8 cellular contexts compared by ENCODE assay signal in the genomic region with DNA sequence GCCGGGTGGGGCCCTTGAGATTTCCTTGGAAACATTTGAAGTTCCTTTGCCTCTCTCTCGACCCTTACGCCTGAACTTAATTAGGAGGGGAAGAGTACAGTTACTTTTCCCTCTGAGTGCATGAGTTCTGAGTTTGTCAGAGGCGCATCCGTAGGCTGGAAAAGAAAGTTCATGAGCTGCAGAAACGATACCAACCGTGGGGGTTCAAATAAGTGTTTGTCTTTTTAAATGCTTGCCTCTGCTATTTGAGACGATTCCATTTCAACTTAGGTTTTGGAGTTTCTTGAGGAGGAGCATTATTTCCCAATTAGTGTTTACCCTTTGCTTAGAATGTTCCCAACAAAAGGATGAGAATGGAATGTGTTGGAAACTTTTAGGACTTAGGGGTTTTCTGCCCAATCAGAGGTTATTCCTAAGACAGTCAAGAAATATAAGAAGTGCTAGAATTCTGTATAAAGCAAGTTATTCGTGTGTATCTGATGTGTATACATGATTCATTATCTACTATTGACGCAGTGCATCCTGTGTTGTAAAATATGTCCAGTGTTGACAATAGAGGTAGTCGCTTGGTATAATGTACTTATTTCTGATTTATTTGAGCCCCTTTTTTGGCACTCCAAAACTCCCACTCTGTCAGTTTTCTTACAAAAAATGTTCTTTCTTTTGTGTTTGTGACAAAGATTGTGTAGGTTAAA. TPM values are rescaled to one million over a fixed set of nuclear protein-coding genes. Genes with fewer than 3 reads are reported as not detected.
DNase-seq lines count a peak whose midpoint lies in the region; ATAC-seq and TF ChIP-seq lines count a peak whose summit lies in the region.

No MANE protein-coding gene starts in this region.

- H3K27ac ChIP-seq in SK-N-SH (ENCODE audit: low read depth in 2 of 2, low read length in 1 of 2) (peak overlapping the region; percentile 88 to 90), fibroblast of lung (ENCODE audit: insufficient read depth, low read length) (peak overlapping the region; percentile 96), rectal smooth muscle tissue (ENCODE audit: low read depth, low read length) (peak overlapping the region; percentile 93)

- H3K79me2 ChIP-seq in SK-N-SH (ENCODE audit: insufficient read depth), result peaks cover 57% of the 10 kb centered on the region
- peaks cover 42% of the 10 kb centered on the region for H3K79me2 ChIP-seq in fibroblast of lung (ENCODE audit: control insufficient read depth, insufficient read depth, low read length)

- WGBS in SK-N-SH (ENCODE audit: low lambda C conversion rate), result under 1% methylated on average over 11 of the region's 11 CpGs

- H3K4me1 ChIP-seq in SK-N-SH (ENCODE audit: control insufficient read depth in 1 of 2, insufficient read depth in 2 of 2, low read depth in 1 of 2, low read length in 1 of 2) (peaks cover 5 to 12% of the 10 kb centered on the region in 2 experiments; a peak in 2 of 4 replicates), fibroblast of lung (ENCODE audit: control insufficient read depth, extremely low read depth, insufficient read depth, low read length) (peaks cover 5% of the 10 kb centered on the region), rectal smooth muscle tissue (ENCODE audit: control insufficient read depth, insufficient read depth, low read length) (peaks cover 6% of the 10 kb centered on the region)

- peak; percentile 8 for ATAC-seq in GM18508 (IDR thresholded peaks at IDR 0.05; ENCODE audit: insufficient read depth, unreplicated experiment)
- ATAC-seq in HG02588 (IDR thresholded peaks at IDR 0.05; ENCODE audit: unreplicated experiment), result peak; percentile 3

- TF ChIP-seq CTCF in SK-N-SH (IDR thresholded peaks at IDR 0.05) (no peak), fibroblast of lung (conservative IDR thresholded peaks at IDR 0.05 in 1 of 2, IDR thresholded peaks at IDR 0.05 in 1 of 2; ENCODE audit: low read depth in 1 of 2, low read length in 2 of 2) (no peak)

- H3K9ac ChIP-seq in SK-N-SH (peak overlapping the region; percentile 87), fibroblast of lung (ENCODE audit: insufficient read depth, low read length) (peak overlapping the region; percentile 84), rectal smooth muscle tissue (ENCODE audit: low read length) (peak overlapping the region; percentile 54)

- POLR2A ChIA-PET in SK-N-SH (lab: Yijun Ruan, JAX), result interaction anchor here (1.2 to 2.5 kb wide), 4 partner anchors 10 to 1064 kb away, joined by 3 to 28 read pairs (median 4); partner anchors contain the start of gene IDH1

- H3K4me2 ChIP-seq in SK-N-SH, result peak overlapping the region; percentile 73
- peak overlapping the region; percentile 49 for H3K4me2 ChIP-seq in fibroblast of lung (ENCODE audit: extremely low read depth, insufficient read depth, low read length)

- 0 out of 2 replicates have a peak, but pooled peaks cover 3% of the 10 kb centered on the region for H3K9me3 ChIP-seq in SK-N-SH
- H3K9me3 ChIP-seq in fibroblast of lung (ENCODE audit: control insufficient read depth, insufficient read depth, low read depth, low read length), result no peaks in the 10 kb centered on the region

- no peak for TF ChIP-seq RAD21 in SK-N-SH (IDR thresholded peaks at IDR 0.05; ENCODE audit: low read length)

- H4K20me1 ChIP-seq in SK-N-SH (ENCODE audit: insufficient read depth), result peaks cover 15% of the 10 kb centered on the region; the same call in 1 of the 2 replicates
- no peaks in the 10 kb centered on the region for H4K20me1 ChIP-seq in fibroblast of lung (ENCODE audit: control insufficient read depth, extremely low read depth, insufficient read depth, low read length)

- H2AFZ ChIP-seq in SK-N-SH (ENCODE audit: low read depth) (peak overlapping the region; percentile 57), fibroblast of lung (ENCODE audit: low read length) (peak overlapping the region; percentile 19)

- no peak for DNase-seq in SK-N-SH
- DNase-seq in fibroblast of lung (ENCODE audit: low read depth in 2 of 2), result peak; percentile 38 to 59
- DNase-seq in NCI-H526 treated with DMSO at 0.1 percent for 48 hours (lab: John Stamatoyannopoulos, UW), result no peak
- no peak for DNase-seq in activated effector memory CD4-positive, alpha-beta T cell treated with Interleukin-2 at 50 U/mL for 16 hours
- no peak for DNase-seq in midbrain (lab: John Stamatoyannopoulos, UW)

- CTCF ChIA-PET in SK-N-SH (lab: Yijun Ruan, JAX), result interaction anchor here (1.2 to 2.9 kb wide), 3 partner anchors 12 to 165 kb away, joined by 3 to 22 read pairs (median 6); partner anchors contain the start of gene IDH1

- no peaks in the 10 kb centered on the region for H3K9me2 ChIP-seq in SK-N-SH

- H3K27me3 ChIP-seq in SK-N-SH (ENCODE audit: insufficient read depth), result no peaks in the 10 kb centered on the region
- H3K27me3 ChIP-seq in fibroblast of lung (ENCODE audit: control insufficient read depth, insufficient read depth, low read length), result no peaks in the 10 kb centered on the region
- H3K27me3 ChIP-seq in rectal smooth muscle tissue (ENCODE audit: control insufficient read depth, insufficient read depth, low read length), result no peaks in the 10 kb centered on the region

- H3K4me3 ChIP-seq in SK-N-SH (ENCODE audit: low read depth in 2 of 2, low read length in 1 of 2) (peak overlapping the region; percentile 84 to 85), fibroblast of lung (replicated peaks in 1 of 4; ENCODE audit: control extremely low read depth in 1 of 4, insufficient read depth in 1 of 4, low read depth in 3 of 4, low read length in 4 of 4) (peak overlapping the region; percentile 74 to 94 (median 90)), rectal smooth muscle tissue (ENCODE audit: low read length) (peak overlapping the region; percentile 84)

- H3K36me3 ChIP-seq in SK-N-SH (replicated peaks in 1 of 2; ENCODE audit: control insufficient read depth in 1 of 2, insufficient read depth in 2 of 2, low read length in 1 of 2) (peaks cover 5 to 12% of the 10 kb centered on the region in 2 experiments), fibroblast of lung (ENCODE audit: control insufficient read depth, insufficient read depth, low read length) (no peaks in the 10 kb centered on the region), rectal smooth muscle tissue (ENCODE audit: control insufficient read depth, insufficient read depth, low read length) (no peaks in the 10 kb centered on the region)

- H3F3A ChIP-seq in SK-N-SH (replicated peaks; ENCODE audit: insufficient read depth), result peaks cover 21% of the 10 kb centered on the region

- TF ChIP-seq EP300 in SK-N-SH (IDR thresholded peaks at IDR 0.05; ENCODE audit: borderline replicate concordance in 1 of 2, low read depth in 1 of 2, low read length in 1 of 2), result no peak

TF ChIP-seq in SK-N-SH, 30 proteins besides CTCF, POLR2A, EP300 and RAD21:
- TF ChIP-seq TEAD4 (IDR thresholded peaks at IDR 0.05; ENCODE audit: borderline replicate concordance, insufficient read depth) (no peak), MXI1 (IDR thresholded peaks at IDR 0.05; ENCODE audit: low read depth, low read length) (peak; percentile 36; the same call in 1 of the 2 replicates)
TF ChIP-seq in SK-N-SH: peak in this region for 1.

RNA-seq across cellular contexts. Expression of gene PIKFYVE, which starts 0.7 kb away (rescaled TPM):
- polyA plus RNA-seq in SK-N-SH (2012; rRNA removed) (7.0 and 10.2 TPM in 2 replicates), fibroblast of lung (22.0 and 23.8 TPM in 2 replicates)
- 9.6 and 10.2 TPM in 2 replicates for polyA plus RNA-seq in SK-N-SH (2012; cell fraction: cytosol; rRNA removed)
- polyA plus RNA-seq in SK-N-SH (2012; cell fraction: nucleus; rRNA removed), result 8.0 and 18.1 TPM in 2 replicates
- total RNA-seq in fibroblast of lung, result 33.6 and 40.1 TPM in 2 replicates
- polyA plus RNA-seq in fibroblast of lung (2012), result 9.5 and 11.4 TPM in 2 replicates
- polyA minus RNA-seq in fibroblast of lung (ENCODE audit: low replicate concordance), result 7.6 and 17.4 TPM in 2 replicates

RNA-seq across cellular contexts. Expression of gene IDH1, which starts 11.9 kb away (rescaled TPM):
- polyA plus RNA-seq in SK-N-SH (2012; rRNA removed), result 43.4 and 57.2 TPM in 2 replicates
- polyA plus RNA-seq in SK-N-SH (2012; cell fraction: cytosol; rRNA removed), result 62.2 and 66.7 TPM in 2 replicates
- polyA plus RNA-seq in SK-N-SH (2012; cell fraction: nucleus; rRNA removed), result 43.6 and 57.6 TPM in 2 replicates
- total RNA-seq in fibroblast of lung, result 353 and 378 TPM in 2 replicates
- polyA plus RNA-seq in fibroblast of lung, result 199 and 200 TPM in 2 replicates
- polyA plus RNA-seq in fibroblast of lung (2012), result 118 and 132 TPM in 2 replicates
- 29.0 and 36.5 TPM in 2 replicates for polyA minus RNA-seq in fibroblast of lung (ENCODE audit: low replicate concordance)

Comparison
In these comparisons a context has a peak if more than half of its experiments do, and no peak if none do; other contexts are left out.
1. DNase-seq: peak in fibroblast of lung (2 of 2); none in SK-N-SH (single experiment), NCI-H526 treated with DMSO at 0.1 percent for 48 hours (single experiment), activated effector memory CD4-positive, alpha-beta T cell treated with Interleukin-2 at 50 U/mL for 16 hours (single experiment) and midbrain (single experiment).
2. Peak in every context shown above with its lines, with median percentiles within 50 percentile points of each other: H3K27ac ChIP-seq, H3K4me3 ChIP-seq and H3K9ac ChIP-seq.